6 cellular contexts compared by ENCODE assay signal in the genomic region with DNA sequence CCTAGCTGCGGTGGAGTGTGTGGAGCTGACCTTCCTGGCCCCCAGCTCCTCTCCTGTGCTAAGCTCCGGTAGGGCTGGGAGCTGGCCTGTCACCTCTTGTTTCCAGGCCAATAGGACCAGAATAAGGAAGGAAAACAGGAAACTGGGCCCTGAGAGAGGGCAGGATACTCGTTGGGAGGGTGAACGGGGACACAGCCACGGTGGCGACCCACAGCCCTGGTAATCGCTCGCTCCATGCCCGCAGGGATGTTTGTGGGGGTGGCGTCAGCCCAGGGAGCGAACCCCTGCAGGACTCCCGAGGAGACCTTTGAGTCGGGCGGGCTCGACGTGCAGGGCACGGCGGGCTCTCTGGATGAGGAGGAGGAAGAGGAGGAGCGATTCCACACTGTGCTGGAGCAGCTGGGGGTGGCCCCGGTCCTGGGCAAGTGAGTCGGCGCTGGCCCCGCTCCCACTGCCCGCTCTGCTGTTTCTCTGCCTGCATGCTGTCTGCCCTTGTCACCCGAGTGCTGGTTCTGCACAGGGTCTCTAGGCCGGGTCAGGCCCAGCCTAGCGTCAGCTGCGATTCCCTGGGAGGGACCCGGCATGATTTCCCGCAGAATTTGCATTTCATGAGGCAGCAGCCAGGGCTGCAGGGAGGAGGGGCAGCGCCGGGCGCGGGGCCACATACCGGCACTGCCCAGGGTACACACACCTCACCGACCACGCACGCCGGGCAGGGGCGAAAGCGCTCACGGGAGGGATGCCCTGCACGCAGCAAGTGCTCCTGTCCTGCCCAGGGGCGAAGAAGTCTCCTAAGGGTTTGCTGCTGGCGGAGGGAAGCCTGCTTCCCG. TPM values are rescaled to one million over a fixed set of nuclear protein-coding genes. Genes with fewer than 3 reads are reported as not detected.
DNase-seq lines count a peak whose midpoint lies in the region; FAIRE-seq and TF ChIP-seq lines count a peak whose summit lies in the region.

No MANE protein-coding gene starts in this region.

- H3K27me3 ChIP-seq in esophagus muscularis mucosa (peaks cover 0 to 82% (median 65%) of the 10 kb centered on the region in 4 donors), small intestine (ENCODE audit: control insufficient read depth in 2 of 2, insufficient read depth in 2 of 2, low read length in 2 of 2) (no peaks in the 10 kb centered on the region)

- no peaks in the 10 kb centered on the region for H3K9me3 ChIP-seq in esophagus muscularis mucosa
- no peaks in the 10 kb centered on the region for H3K9me3 ChIP-seq in small intestine (ENCODE audit: control insufficient read depth, low read depth)

- intact Hi-C loops in esophagus muscularis mucosa (cut with DNase I) = no loop called here

- no peak for TF ChIP-seq EP300 in esophagus muscularis mucosa (IDR thresholded peaks at IDR 0.05)

- H3K4me3 ChIP-seq in esophagus muscularis mucosa (peak overlapping the region; percentile 39 to 54 (median 45)), small intestine (ENCODE audit: low read depth in 1 of 2, low read length in 2 of 2) (peak overlapping the region in 1 of 2 donors; percentile 39)

- no peak for TF ChIP-seq CTCF in esophagus muscularis mucosa (IDR thresholded peaks at IDR 0.05)

- peak; percentile 50 for DNase-seq in NCI-H1048 (lab: John Stamatoyannopoulos, UW)
- no peak for DNase-seq in esophagus muscularis mucosa (ENCODE audit: extremely low spot score)
- DNase-seq in small intestine = peak; percentile 76
- no peak for DNase-seq in DMS 273 treated with DMSO at 0.1 percent for 48 hours (lab: John Stamatoyannopoulos, UW)
- DNase-seq in Ammon's horn (ENCODE audit: low spot score) = no peak
- no peak for DNase-seq in RPMI8226

- peaks cover 13 to 19% (median 15%) of the 10 kb centered on the region in 4 donors for H3K36me3 ChIP-seq in esophagus muscularis mucosa
- H3K36me3 ChIP-seq in small intestine (ENCODE audit: control insufficient read depth in 2 of 2, insufficient read depth in 2 of 2, low read length in 2 of 2) = peaks cover 0 to 4% of the 10 kb centered on the region in 2 donors

- H3K27ac ChIP-seq in esophagus muscularis mucosa (replicated peaks in 1 of 4) (peak overlapping the region; percentile 36 to 68 (median 49)), small intestine (ENCODE audit: low read depth in 1 of 2, low read length in 1 of 2) (peak overlapping the region; percentile 17 to 92)

- peaks cover 72 to 84% (median 79%) of the 10 kb centered on the region in 4 donors for H3K4me1 ChIP-seq in esophagus muscularis mucosa
- peaks cover 8 to 9% of the 10 kb centered on the region in 2 donors for H3K4me1 ChIP-seq in small intestine (ENCODE audit: control insufficient read depth in 2 of 2, insufficient read depth in 1 of 2, low read depth in 1 of 2, low read length in 1 of 2)

- no peak for FAIRE-seq in small intestine (lab: Jason Lieb, UNC)

- no peak for TF ChIP-seq POLR2A in esophagus muscularis mucosa (IDR thresholded peaks at IDR 0.05; ENCODE audit: low read depth)

- WGBS in esophagus muscularis mucosa = 17% methylated on average over 32 of the region's 46 CpGs
- WGBS in small intestine, 3 donors = 4 to 16% (median 11%) methylated on average over 42 to 46 of the region's 46 CpGs

RNA-seq across cellular contexts. Expression of a gene that starts 1.6 kb away (rescaled TPM):
- total RNA-seq in esophagus muscularis mucosa = 1 to 10 TPM; 5.3 to 8.4 (median 7.0) TPM
- 10 to 100 TPM; 47.3 to 88.8 (median 83.0) TPM for polyA plus RNA-seq in small intestine

RNA-seq across cellular contexts. Expression of a gene that starts 3.4 kb away (rescaled TPM):
- 100 to 1,000 TPM; 219 to 730 (median 352) TPM for total RNA-seq in esophagus muscularis mucosa
- polyA plus RNA-seq in small intestine = 100 to 1,000 TPM; 187 to 359 (median 242) TPM

RNA-seq across cellular contexts. Expression of a gene that starts 10.6 kb away (rescaled TPM):
- 100 to 1,000 TPM in 1 of 4 donors, 10 to 100 TPM in 3; 62.8 to 107 (median 77.6) TPM for total RNA-seq in esophagus muscularis mucosa
- polyA plus RNA-seq in small intestine = 100 to 1,000 TPM in 2 of 3 donors, 10 to 100 TPM in 1; 66.2 to 250 (median 190) TPM

RNA-seq across cellular contexts. Expression of a gene that starts 13.0 kb away (rescaled TPM):
- 100 to 1,000 TPM in 2 of 4 donors, 10 to 100 TPM in 2; 71.4 to 189 (median 92.3) TPM for total RNA-seq in esophagus muscularis mucosa
- polyA plus RNA-seq in small intestine = 100 to 1,000 TPM; 124 to 140 (median 139) TPM

RNA-seq across cellular contexts. Expression of a gene that starts 13.3 kb away (rescaled TPM):
- 100 to 1,000 TPM in 3 of 4 donors, 10 to 100 TPM in 1; 81.4 to 156 (median 129) TPM for total RNA-seq in esophagus muscularis mucosa
- 10 to 100 TPM in 1 of 3 donors, 1 to 10 TPM in 2; 5.1 to 53.3 (median 7.3) TPM for polyA plus RNA-seq in small intestine

Comparison
In these comparisons a context has a peak if more than half of its experiments do, and no peak if none do; other contexts are left out.
1. DNase-seq: peak in NCI-H1048 (single experiment) and small intestine (single experiment); none in esophagus muscularis mucosa (single experiment), DMS 273 treated with DMSO at 0.1 percent for 48 hours (single experiment), Ammon's horn (single experiment) and RPMI8226 (single experiment).